16 cellular contexts compared by ENCODE assay signal in the genomic region with DNA sequence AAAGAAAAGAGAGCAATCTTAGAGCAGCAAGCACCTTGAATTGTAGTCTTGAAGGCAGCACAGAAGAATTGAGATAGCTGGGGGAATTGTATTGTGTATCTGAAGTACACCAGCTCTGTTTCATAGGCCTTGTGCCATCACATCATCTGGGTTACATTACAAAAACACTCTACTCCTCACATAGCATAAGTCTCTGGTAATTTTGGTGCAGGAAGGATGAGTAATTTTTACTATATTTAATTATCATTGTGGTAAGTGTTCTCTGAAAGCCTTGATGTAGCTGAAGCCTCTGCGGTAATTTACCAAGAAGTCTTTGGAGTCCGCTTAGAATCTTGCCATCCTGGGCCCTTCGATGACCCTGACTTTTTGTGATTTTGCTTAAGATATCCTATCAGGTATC.
"Had no signal": no experiment of that assay in that cellular context is flagged by ENCODE, and none has a peak within 500 bp of the region (broad histone marks: within the 10 kb centered on the region; RNA-seq: fewer than 3 reads in every experiment).

No MANE protein-coding gene starts in this region.

- H3K27me3 ChIP-seq: brain microvascular endothelial cell, neural progenitor cell, pancreas, testis had no signal

- H3K9me3 Mint-ChIP-seq: activated naive CD4-positive, alpha-beta T cell treated with anti-CD3 and anti-CD28 coated beads for 36 hours; activated T-helper 1 cell treated with anti-CD3 and anti-CD28 coated beads, Interleukin-12 subunit alpha, Interleukin-12 subunit beta, Interleukin-2, Interleukin-4 antibody, amounts not matched to agents 30 ng/mL and 10 ng/mL and 1 ng/mL, durations not matched to agents 14 hours and 24 hours and 36 hours; dendritic cell treated with granulocyte-macrophage colony-stimulating factor and Interleukin-4, amounts not matched to agents 40 ng/mL and 50 ng/mL, for 4 days; effector memory CD8-positive, alpha-beta T cell; neural progenitor cell; stimulated activated naive CD8-positive, alpha-beta T cell treated with anti-CD3 and anti-CD28 coated beads, Interleukin-15, Interleukin-2, amounts not matched to agents 100 ng/mL and 50 ng/mL, for 24 hours had no signal

- H3K36me3 ChIP-seq: brain microvascular endothelial cell, pancreas had no signal

- H3K4me3 Mint-ChIP-seq: activated naive CD4-positive, alpha-beta T cell treated with anti-CD3 and anti-CD28 coated beads for 36 hours; activated T-helper 1 cell treated with anti-CD3 and anti-CD28 coated beads, Interleukin-12 subunit alpha, Interleukin-12 subunit beta, Interleukin-2, Interleukin-4 antibody, amounts not matched to agents 30 ng/mL and 10 ng/mL and 1 ng/mL, durations not matched to agents 14 hours and 24 hours and 36 hours; dendritic cell treated with granulocyte-macrophage colony-stimulating factor and Interleukin-4, amounts not matched to agents 40 ng/mL and 50 ng/mL, for 4 days; effector memory CD8-positive, alpha-beta T cell; neural progenitor cell; stimulated activated naive CD8-positive, alpha-beta T cell treated with anti-CD3 and anti-CD28 coated beads, Interleukin-15, Interleukin-2, amounts not matched to agents 100 ng/mL and 50 ng/mL, for 24 hours had no signal

- H3K36me3 Mint-ChIP-seq: neural progenitor cell had no signal

- ATAC-seq: effector memory CD8-positive, alpha-beta T cell; pancreas had no signal

- H3K4me1 Mint-ChIP-seq: neural progenitor cell had no signal

- H3K9me3 ChIP-seq: pancreas, testis had no signal

- H3K27me3 Mint-ChIP-seq: dendritic cell treated with granulocyte-macrophage colony-stimulating factor and Interleukin-4, amounts not matched to agents 40 ng/mL and 50 ng/mL, for 4 days; effector memory CD8-positive, alpha-beta T cell; stimulated activated naive CD8-positive, alpha-beta T cell treated with anti-CD3 and anti-CD28 coated beads, Interleukin-15, Interleukin-2, amounts not matched to agents 100 ng/mL and 50 ng/mL, for 24 hours had no signal

- H3K27ac ChIP-seq: brain microvascular endothelial cell, epithelial cell of prostate, neural progenitor cell, pancreas, testis had no signal

- H3K4me3 ChIP-seq: neural progenitor cell, pancreas, testis had no signal

- H3K27ac Mint-ChIP-seq: activated naive CD4-positive, alpha-beta T cell treated with anti-CD3 and anti-CD28 coated beads for 36 hours; dendritic cell treated with granulocyte-macrophage colony-stimulating factor and Interleukin-4, amounts not matched to agents 40 ng/mL and 50 ng/mL, for 4 days; neural progenitor cell; stimulated activated naive CD8-positive, alpha-beta T cell treated with anti-CD3 and anti-CD28 coated beads, Interleukin-15, Interleukin-2, amounts not matched to agents 100 ng/mL and 50 ng/mL, for 24 hours had no signal

- DNase-seq: activated CD4-positive, alpha-beta T cell treated with anti-CD3 and anti-CD28 coated beads for 1 hour; activated naive CD4-positive, alpha-beta T cell treated with anti-CD3 and anti-CD28 coated beads for 36 hours; amygdala; brain microvascular endothelial cell; cerebellar nuclear complex; effector memory CD8-positive, alpha-beta T cell; hypothalamus; kidney glomerular epithelial cell; pancreas; stimulated activated CD4-positive, alpha-beta T cell treated with anti-CD3 and anti-CD28 coated beads, Interleukin-2, amount 100 ng/mL, for 48 hours; testis had no signal

- H3K4me1 ChIP-seq: neural progenitor cell, pancreas, testis had no signal
